Comparison of ENCODE assay signal across 19 cellular contexts in genomic region chr9:74336161-74336560, GRCh38.
DNase-seq lines count a peak whose midpoint lies in the region; ATAC-seq, FAIRE-seq and TF ChIP-seq lines count a peak whose summit lies in the region.
"Had no signal": no experiment of that assay in that cellular context is flagged by ENCODE, and none has a peak within 500 bp of the region (broad histone marks: within the 10 kb centered on the region; RNA-seq: fewer than 3 reads in every experiment).

No MANE protein-coding gene starts in this region.

- H3K27ac Mint-ChIP-seq in astrocyte (ENCODE audit: unreplicated experiment), result no peak overlapping the region
- H3K27ac Mint-ChIP-seq: CD14-positive monocyte; CD4-positive, alpha-beta T cell; CD8-positive, alpha-beta memory T cell; GM23338; H9 had no signal

- TF ChIP-seq CTCF in astrocyte (IDR thresholded peaks at IDR 0.05; ENCODE audit: insufficient read depth, low read depth, low read length) (no peak), right lobe of liver (IDR thresholded peaks at IDR 0.05) (no peak)

- H3K4me1 Mint-ChIP-seq in astrocyte (ENCODE audit: low read depth, unreplicated experiment), result no peaks in the 10 kb centered on the region

- no peaks in the 10 kb centered on the region for H4K20me1 ChIP-seq in BLaER1
- no peaks in the 10 kb centered on the region for H4K20me1 ChIP-seq in BLaER1 treated with 17β-estradiol and CSF1 and Interleukin-3, amounts not matched to agents 10 nM and 100 nM
- H4K20me1 ChIP-seq in astrocyte (ENCODE audit: insufficient read depth, low read length), result no peaks in the 10 kb centered on the region

- FAIRE-seq in astrocyte (lab: Jason Lieb, UNC), result no peak
- FAIRE-seq: D721Med, GM12878, GM19239 had no signal

- WGBS in right lobe of liver (ENCODE audit: insufficient coverage, low coverage, low lambda C conversion rate, missing lambda C conversion rate), result 50% methylated on average over 1 of the region's 1 CpG

- H3K9ac ChIP-seq in BLaER1, result peak overlapping the region; percentile 46; the same call in 1 of the 2 replicates
- peak overlapping the region in 2 of 11 experiments; percentile 12 to 75; a peak in 2 of 22 replicates for H3K9ac ChIP-seq in BLaER1 treated with 17β-estradiol and CSF1 and Interleukin-3, amounts not matched to agents 10 nM and 100 nM
- no peak overlapping the region for H3K9ac ChIP-seq in astrocyte (ENCODE audit: low read length)

- H3K9me3 ChIP-seq in BLaER1 (peaks cover 8% of the 10 kb centered on the region; the same call in 1 of the 2 replicates), astrocyte (ENCODE audit: insufficient read depth, low read depth, low read length) (no peaks in the 10 kb centered on the region), right lobe of liver (no peaks in the 10 kb centered on the region)
- peaks cover 9 to 15% (median 14%) of the 10 kb centered on the region in 11 experiments; a peak in 17 of 22 replicates for H3K9me3 ChIP-seq in BLaER1 treated with 17β-estradiol and CSF1 and Interleukin-3, amounts not matched to agents 10 nM and 100 nM (replicated peaks in 1 of 11)

- H3K4me3 ChIP-seq in BLaER1 (peak overlapping the region; percentile 63), astrocyte (ENCODE audit: insufficient read depth, low read depth, low read length) (no peak overlapping the region), right lobe of liver (no peak overlapping the region)
- H3K4me3 ChIP-seq in BLaER1 treated with 17β-estradiol and CSF1 and Interleukin-3, amounts not matched to agents 10 nM and 100 nM, result peak overlapping the region in 6 of 10 experiments; percentile 14 to 63 (median 54); a peak in 6 of 20 replicates
- H3K4me3 ChIP-seq: GM12878, GM23338 had no signal

- ATAC-seq in right lobe of liver, result no peak
- ATAC-seq in GM21526 (IDR thresholded peaks at IDR 0.05; ENCODE audit: low FRiP score, unreplicated experiment), result no peak
- ATAC-seq: GM12878, GM23338, HCT116 had no signal

- H2AFZ ChIP-seq in astrocyte (ENCODE audit: low read depth, low read length), result no peak overlapping the region
- H2AFZ ChIP-seq: GM23338 had no signal

- intact Hi-C loops in right lobe of liver (cut with DNase I), result no loop called here

- peak overlapping the region; percentile 92 for H3K4me2 ChIP-seq in BLaER1
- peak overlapping the region in 9 of 11 experiments; percentile 7 to 93 (median 83); a peak in 17 of 22 replicates for H3K4me2 ChIP-seq in BLaER1 treated with 17β-estradiol and CSF1 and Interleukin-3, amounts not matched to agents 10 nM and 100 nM
- H3K4me2 ChIP-seq in astrocyte (ENCODE audit: low read length), result no peak overlapping the region
- H3K4me2 ChIP-seq: GM23338 had no signal

- H3K4me3 Mint-ChIP-seq in astrocyte (ENCODE audit: unreplicated experiment), result no peak overlapping the region
- H3K4me3 Mint-ChIP-seq: CD14-positive monocyte; CD4-positive, alpha-beta T cell; CD8-positive, alpha-beta memory T cell; GM23338; H9 had no signal

- DNase-seq in astrocyte (ENCODE audit: low read depth) (peak; percentile 52), Kasumi-1 (lab: John Stamatoyannopoulos, UW) (no peak), right lobe of liver (no peak)
- DNase-seq: CD4-positive, alpha-beta T cell; CD8-positive, alpha-beta memory T cell; DMS 273 treated with DMSO at 0.1 percent for 48 hours; DMS79; EL; GDM1; H9 had no signal

- H3K79me2 ChIP-seq in astrocyte (ENCODE audit: insufficient read depth, low read length), result no peaks in the 10 kb centered on the region

- H3K27me3 ChIP-seq in BLaER1, result no peaks in the 10 kb centered on the region
- H3K27me3 ChIP-seq in BLaER1 treated with 17β-estradiol and CSF1 and Interleukin-3, amounts not matched to agents 10 nM and 100 nM, result no peaks in the 10 kb centered on the region
- no peaks in the 10 kb centered on the region for H3K27me3 ChIP-seq in astrocyte (ENCODE audit: insufficient read depth, low read length)
- H3K27me3 ChIP-seq in right lobe of liver, result no peaks in the 10 kb centered on the region

- H3K4me1 ChIP-seq in BLaER1 (peaks cover 89% of the 10 kb centered on the region), astrocyte (ENCODE audit: insufficient read depth, low read length) (no peaks in the 10 kb centered on the region), right lobe of liver (peaks cover 0 to 10% (median 0%) of the 10 kb centered on the region in 4 donors)
- peaks cover 56 to 93% (median 87%) of the 10 kb centered on the region in 10 experiments for H3K4me1 ChIP-seq in BLaER1 treated with 17β-estradiol and CSF1 and Interleukin-3, amounts not matched to agents 10 nM and 100 nM

- no peaks in the 10 kb centered on the region for H3K36me3 Mint-ChIP-seq in astrocyte (ENCODE audit: low read depth, unreplicated experiment)
- H3K36me3 Mint-ChIP-seq: CD14-positive monocyte; CD8-positive, alpha-beta memory T cell had no signal

- H3K9me3 Mint-ChIP-seq in astrocyte (ENCODE audit: unreplicated experiment), result no peaks in the 10 kb centered on the region
- H3K9me3 Mint-ChIP-seq: CD4-positive, alpha-beta T cell had no signal

- no peaks in the 10 kb centered on the region for H3K27me3 Mint-ChIP-seq in astrocyte (ENCODE audit: low read depth, unreplicated experiment)
- H3K27me3 Mint-ChIP-seq: CD4-positive, alpha-beta T cell; CD8-positive, alpha-beta memory T cell had no signal

- TF ChIP-seq POLR2A in right lobe of liver (IDR thresholded peaks at IDR 0.05), result no peak

- peak overlapping the region; percentile 89 for H3K27ac ChIP-seq in BLaER1
- peak overlapping the region in 8 of 11 experiments; percentile 6 to 82 (median 76); a peak in 13 of 22 replicates for H3K27ac ChIP-seq in BLaER1 treated with 17β-estradiol and CSF1 and Interleukin-3, amounts not matched to agents 10 nM and 100 nM
- no peak overlapping the region for H3K27ac ChIP-seq in astrocyte (ENCODE audit: low read depth, low read length)
- no peak overlapping the region for H3K27ac ChIP-seq in right lobe of liver

- H3K36me3 ChIP-seq in BLaER1 (no peaks in the 10 kb centered on the region), astrocyte (ENCODE audit: insufficient read depth, low read length) (no peaks in the 10 kb centered on the region), right lobe of liver (no peaks in the 10 kb centered on the region)
- H3K36me3 ChIP-seq in BLaER1 treated with 17β-estradiol and CSF1 and Interleukin-3, amounts not matched to agents 10 nM and 100 nM, result no peaks in the 10 kb centered on the region

Comparison
In these comparisons a context has a peak if more than half of its experiments do, and no peak if none do; other contexts are left out.
1. H3K27ac ChIP-seq: peak in BLaER1 (single experiment) and BLaER1 treated with 17β-estradiol and CSF1 and Interleukin-3, amounts not matched to agents 10 nM and 100 nM (8 of 11); none in astrocyte (single experiment) and right lobe of liver (0 of 3).
2. H3K4me3 ChIP-seq: peak in BLaER1 (single experiment) and BLaER1 treated with 17β-estradiol and CSF1 and Interleukin-3, amounts not matched to agents 10 nM and 100 nM (6 of 10); none in astrocyte (single experiment) and right lobe of liver (0 of 3).